Comparison of ENCODE assay signal across 15 cellular contexts in the genomic region with DNA sequence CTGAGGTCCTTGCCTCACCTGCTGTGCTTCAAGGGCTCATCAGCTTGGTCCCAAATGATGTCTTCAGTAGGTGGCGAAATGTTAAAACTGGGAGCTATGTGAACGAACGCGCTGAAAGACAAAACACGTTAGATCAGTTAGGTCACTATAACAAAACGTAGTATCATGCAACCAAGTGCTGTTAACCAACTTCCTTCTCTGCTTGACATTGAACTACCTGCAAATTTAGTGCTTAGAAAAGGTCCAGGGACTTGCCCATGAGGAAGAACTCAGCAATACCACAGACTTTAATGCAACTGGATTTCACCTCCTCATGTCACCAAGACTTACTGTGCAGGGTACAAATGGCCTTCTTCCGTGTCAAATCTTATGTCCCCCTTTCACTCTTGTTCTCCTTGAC. TPM values are rescaled to one million over a fixed set of nuclear protein-coding genes. Genes with fewer than 3 reads are reported as not detected.
DNase-seq lines count a peak whose midpoint lies in the region; ATAC-seq and TF ChIP-seq lines count a peak whose summit lies in the region.
"Had no signal": no experiment of that assay in that cellular context is flagged by ENCODE, and none has a peak within 500 bp of the region (broad histone marks: within the 10 kb centered on the region; RNA-seq: fewer than 3 reads in every experiment).

No MANE protein-coding gene starts in this region.

- TF ChIP-seq CTCF in natural killer cell (IDR thresholded peaks at IDR 0.05) = no peak
- TF ChIP-seq CTCF in Calu3 (IDR thresholded peaks at IDR 0.05; ENCODE audit: unreplicated experiment) = no peak
- no peak for TF ChIP-seq CTCF in endothelial cell (IDR thresholded peaks at IDR 0.05; ENCODE audit: unreplicated experiment)

- H3K4me1 Mint-ChIP-seq in natural killer cell = peaks cover 17 to 34% of the 10 kb centered on the region in 2 donors
- peaks cover 21 to 38% of the 10 kb centered on the region in 2 donors for H3K4me1 Mint-ChIP-seq in natural killer cell treated with Interleukin-12 subunit alpha and Interleukin-12 subunit beta and Interleukin-15 and Interleukin-18, amount 100 ng/mL, for 72 hours (ENCODE audit: low read depth in 2 of 2)
- H3K4me1 Mint-ChIP-seq in Calu3 (ENCODE audit: low read depth, unreplicated experiment) = no peaks in the 10 kb centered on the region
- no peaks in the 10 kb centered on the region for H3K4me1 Mint-ChIP-seq in endothelial cell (ENCODE audit: unreplicated experiment)

- H3K9me3 Mint-ChIP-seq in natural killer cell (no peaks in the 10 kb centered on the region), Calu3 (ENCODE audit: low read depth, unreplicated experiment) (peaks cover 2% of the 10 kb centered on the region), endothelial cell (ENCODE audit: unreplicated experiment) (no peaks in the 10 kb centered on the region)
- H3K9me3 Mint-ChIP-seq in natural killer cell treated with Interleukin-12 subunit alpha and Interleukin-12 subunit beta and Interleukin-15 and Interleukin-18, amount 100 ng/mL, for 72 hours = no peaks in the 10 kb centered on the region

- CTCF ChIA-PET in Calu3 (lab: Charles Lee) = no interaction called here

- ATAC-seq in natural killer cell = no peak
- ATAC-seq in natural killer cell treated with Interleukin-12 subunit alpha and Interleukin-12 subunit beta and Interleukin-15 and Interleukin-18, amount 100 ng/mL, for 72 hours = no peak
- ATAC-seq: HCT116, heart right ventricle, K562 had no signal

- no TSS peak for BruUV-seq in Calu3 (replicated peaks; lab: Mats Ljungman, UMichigan)

- intact Hi-C loops in natural killer cell (cut with micrococcal nuclease) = loop anchor here (5.0 kb wide), 1 partner anchor 95 kb away; no protein-coding TSS in a partner anchor
- intact Hi-C loops in Calu3 (cut with micrococcal nuclease; ENCODE audit: unreplicated experiment) = no loop called here

- H3K27me3 Mint-ChIP-seq in natural killer cell (ENCODE audit: low read depth in 2 of 2) (peaks cover 0 to 5% of the 10 kb centered on the region in 2 donors), Calu3 (ENCODE audit: unreplicated experiment) (no peaks in the 10 kb centered on the region), endothelial cell (ENCODE audit: unreplicated experiment) (peaks cover 1% of the 10 kb centered on the region)
- peaks cover 10 to 25% of the 10 kb centered on the region in 2 donors for H3K27me3 Mint-ChIP-seq in natural killer cell treated with Interleukin-12 subunit alpha and Interleukin-12 subunit beta and Interleukin-15 and Interleukin-18, amount 100 ng/mL, for 72 hours

- H3K4me3 Mint-ChIP-seq in natural killer cell (peak overlapping the region; percentile 1), Calu3 (ENCODE audit: low read depth, unreplicated experiment) (no peak overlapping the region), endothelial cell (ENCODE audit: unreplicated experiment) (no peak overlapping the region)
- H3K4me3 Mint-ChIP-seq in natural killer cell treated with Interleukin-12 subunit alpha and Interleukin-12 subunit beta and Interleukin-15 and Interleukin-18, amount 100 ng/mL, for 72 hours = no peak overlapping the region

- DNase-seq in natural killer cell = no peak
- DNase-seq in natural killer cell treated with Interleukin-12 subunit alpha and Interleukin-12 subunit beta and Interleukin-15 and Interleukin-18, amount 100 ng/mL, for 72 hours (ENCODE audit: low spot score) = no peak
- DNase-seq in NOMO-1 treated with dmso at 0.1 percent for 144 hours (lab: John Stamatoyannopoulos, UW; ENCODE audit: unreplicated experiment) = peak; percentile 31
- peak; percentile 15 for DNase-seq in central memory CD4-positive, alpha-beta T cell
- no peak for DNase-seq in NK-92 treated with Interleukin-12 subunit alpha and Interleukin-12 subunit beta, amount 100 ng/mL, for 24 hours (lab: John Stamatoyannopoulos, UW)
- DNase-seq in Calu3 = no peak
- no peak for DNase-seq in endothelial cell (ENCODE audit: low spot score)
- DNase-seq: heart right ventricle; NCI-H1048; NCI-H2029; NCI-H446 treated with DMSO at 0.1 percent for 48 hours; SIG-M5; stimulated activated CD4-positive, alpha-beta T cell treated with anti-CD3 and anti-CD28 coated beads, Interleukin-1b, Interleukin-23, amount 100 ng/mL, for 48 hours had no signal

- H3K36me3 Mint-ChIP-seq in natural killer cell (peaks cover 9% of the 10 kb centered on the region), Calu3 (ENCODE audit: insufficient read depth, unreplicated experiment) (no peaks in the 10 kb centered on the region), endothelial cell (ENCODE audit: low read depth, unreplicated experiment) (no peaks in the 10 kb centered on the region)
- peaks cover 14% of the 10 kb centered on the region for H3K36me3 Mint-ChIP-seq in natural killer cell treated with Interleukin-12 subunit alpha and Interleukin-12 subunit beta and Interleukin-15 and Interleukin-18, amount 100 ng/mL, for 72 hours

- peak overlapping the region in 1 of 2 donors; percentile 4 for H3K27ac Mint-ChIP-seq in natural killer cell
- peak overlapping the region in 1 of 2 donors; percentile 15 for H3K27ac Mint-ChIP-seq in natural killer cell treated with Interleukin-12 subunit alpha and Interleukin-12 subunit beta and Interleukin-15 and Interleukin-18, amount 100 ng/mL, for 72 hours
- H3K27ac Mint-ChIP-seq in Calu3 (ENCODE audit: unreplicated experiment) = no peak overlapping the region
- H3K27ac Mint-ChIP-seq in endothelial cell (ENCODE audit: unreplicated experiment) = no peak overlapping the region

RNA-seq across cellular contexts. Expression of a gene that starts 24.8 kb away (rescaled TPM):
- total RNA-seq in natural killer cell = 10 to 100 TPM; 32.1 to 37.8 (median 32.7) TPM
- 1 to 10 TPM; 3.1 to 5.8 TPM for total RNA-seq in natural killer cell treated with Interleukin-12 subunit alpha and Interleukin-12 subunit beta and Interleukin-15 and Interleukin-18, amount 100 ng/mL, for 72 hours
- total RNA-seq in Calu3 (2022) = 5.6 and 7.2 TPM in 2 replicates
- 3.9 TPM for total RNA-seq in endothelial cell (ENCODE audit: unreplicated experiment)

Comparison
In these comparisons a context has a peak if more than half of its experiments do, and no peak if none do; other contexts are left out.
1. DNase-seq: peak in NOMO-1 treated with dmso at 0.1 percent for 144 hours (single experiment) and central memory CD4-positive, alpha-beta T cell (single experiment); none in natural killer cell (single experiment), natural killer cell treated with Interleukin-12 subunit alpha and Interleukin-12 subunit beta and Interleukin-15 and Interleukin-18, amount 100 ng/mL, for 72 hours (single experiment), NK-92 treated with Interleukin-12 subunit alpha and Interleukin-12 subunit beta, amount 100 ng/mL, for 24 hours (single experiment), Calu3 (single experiment) and endothelial cell (single experiment).